1 cellular context compared by ENCODE assay signal in genomic region chr11:1208361-1209261, GRCh38.
TF ChIP-seq lines count a peak whose summit lies in the region.

No MANE protein-coding gene starts in this region.

TF ChIP-seq in HepG2, 621 proteins besides CTCF, POLR2A, EP300 and RAD21 (continued from another document):
- TF ChIP-seq ZC3H13 (CRISPR knock-in tag; IDR thresholded peaks at IDR 0.05), result no peak
- TF ChIP-seq STAT5B (CRISPR knock-in tag; IDR thresholded peaks at IDR 0.05), result no peak
- no peak for TF ChIP-seq ZNF777 (CRISPR knock-in tag; IDR thresholded peaks at IDR 0.05)
- no peak for TF ChIP-seq ZNF816 (CRISPR knock-in tag; IDR thresholded peaks at IDR 0.05; ENCODE audit: borderline replicate concordance)
- TF ChIP-seq ZBTB26 (CRISPR knock-in tag; IDR thresholded peaks at IDR 0.05; ENCODE audit: borderline replicate concordance), result no peak
- no peak for TF ChIP-seq AKNA (CRISPR knock-in tag; IDR thresholded peaks at IDR 0.05; ENCODE audit: borderline replicate concordance)
- TF ChIP-seq RERE (CRISPR knock-in tag; IDR thresholded peaks at IDR 0.05; ENCODE audit: low read depth), result no peak
- no peak for TF ChIP-seq ZNF556 (CRISPR knock-in tag; IDR thresholded peaks at IDR 0.05; ENCODE audit: borderline replicate concordance)
- no peak for TF ChIP-seq HNRNPLL (IDR thresholded peaks at IDR 0.05; ENCODE audit: low read depth, low read length, poor library complexity, severe bottlenecking)
- TF ChIP-seq SRSF4 (IDR thresholded peaks at IDR 0.05; ENCODE audit: low read depth, low read length, poor library complexity, severe bottlenecking), result no peak
- no peak for TF ChIP-seq YY1 (IDR thresholded peaks at IDR 0.05; ENCODE audit: insufficient read depth, insufficient replicate concordance, low read depth, low read length)
- TF ChIP-seq ZNF713 (CRISPR knock-in tag; IDR thresholded peaks at IDR 0.05), result no peak
